ENCODE assay signal across 1 cellular context in genomic region chr11:9269492-9270030, GRCh38.
TF ChIP-seq lines count a peak whose summit lies in the region.

No MANE protein-coding gene starts in this region.

TF ChIP-seq in IMR-90, 13 proteins besides CTCF, POLR2A, EP300 and RAD21:
- TF ChIP-seq FOS (IDR thresholded peaks at IDR 0.05; ENCODE audit: low read depth, low read length), result no peak
- TF ChIP-seq RFX5 (IDR thresholded peaks at IDR 0.05; ENCODE audit: low read depth, low read length), result no peak
- no peak for TF ChIP-seq NFE2L2 (IDR thresholded peaks at IDR 0.05; ENCODE audit: low read depth, low read length)
- peak; percentile 62; the same call in 1 of the 2 replicates for TF ChIP-seq USF2 (IDR thresholded peaks at IDR 0.05; ENCODE audit: low read depth, low read length)
- TF ChIP-seq CHD1 (IDR thresholded peaks at IDR 0.05; ENCODE audit: low read depth, low read length), result no peak
- TF ChIP-seq MAZ (IDR thresholded peaks at IDR 0.05; ENCODE audit: borderline replicate concordance, low read depth, low read length), result no peak
